In the genomic region with DNA sequence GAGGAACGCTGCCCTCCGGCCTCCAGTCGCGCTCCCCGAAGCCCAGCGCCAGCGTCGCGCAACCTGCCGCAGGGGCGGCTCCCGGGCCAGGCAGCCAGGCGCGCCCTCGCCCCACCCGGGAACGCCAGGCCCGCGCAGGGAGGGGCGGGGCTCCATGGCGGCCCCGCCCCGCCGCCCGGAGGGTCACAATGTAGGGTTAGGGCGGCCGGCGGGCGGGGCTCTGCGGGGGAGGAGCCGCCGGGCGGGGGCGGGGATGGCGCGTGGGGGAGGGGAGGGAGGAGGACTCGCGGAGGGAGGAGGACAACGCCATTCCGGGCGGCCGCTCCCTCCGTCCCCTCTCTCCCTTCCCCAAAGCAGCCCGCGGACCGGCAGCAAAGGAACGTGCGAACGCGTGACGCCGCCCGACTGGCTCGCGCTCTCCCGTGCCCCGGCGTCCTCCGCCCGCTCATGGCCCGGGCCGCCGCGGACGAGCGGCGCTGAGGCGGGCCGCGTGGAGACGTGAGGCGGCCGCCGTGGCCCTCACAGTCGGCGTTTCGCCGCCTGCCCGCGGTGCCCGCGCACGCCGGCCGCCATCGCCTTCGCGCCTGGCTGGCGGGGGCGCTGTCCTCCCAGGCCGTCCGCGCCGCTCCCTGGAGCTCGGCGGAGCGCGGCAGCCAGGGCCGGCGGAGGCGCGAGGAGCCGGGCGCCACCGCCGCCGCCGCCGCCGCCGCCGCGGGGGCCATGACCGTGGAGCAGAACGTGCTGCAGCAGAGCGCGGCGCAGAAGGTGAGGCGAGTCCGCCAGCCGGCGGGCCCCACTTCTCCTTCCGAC, we compare ENCODE assay signal across 8 cellular contexts. TPM values are rescaled to one million over a fixed set of nuclear protein-coding genes. Genes with fewer than 3 reads are reported as not detected.
DNase-seq lines count a peak whose midpoint lies in the region; ATAC-seq and TF ChIP-seq lines count a peak whose summit lies in the region.

A gene with protein sequence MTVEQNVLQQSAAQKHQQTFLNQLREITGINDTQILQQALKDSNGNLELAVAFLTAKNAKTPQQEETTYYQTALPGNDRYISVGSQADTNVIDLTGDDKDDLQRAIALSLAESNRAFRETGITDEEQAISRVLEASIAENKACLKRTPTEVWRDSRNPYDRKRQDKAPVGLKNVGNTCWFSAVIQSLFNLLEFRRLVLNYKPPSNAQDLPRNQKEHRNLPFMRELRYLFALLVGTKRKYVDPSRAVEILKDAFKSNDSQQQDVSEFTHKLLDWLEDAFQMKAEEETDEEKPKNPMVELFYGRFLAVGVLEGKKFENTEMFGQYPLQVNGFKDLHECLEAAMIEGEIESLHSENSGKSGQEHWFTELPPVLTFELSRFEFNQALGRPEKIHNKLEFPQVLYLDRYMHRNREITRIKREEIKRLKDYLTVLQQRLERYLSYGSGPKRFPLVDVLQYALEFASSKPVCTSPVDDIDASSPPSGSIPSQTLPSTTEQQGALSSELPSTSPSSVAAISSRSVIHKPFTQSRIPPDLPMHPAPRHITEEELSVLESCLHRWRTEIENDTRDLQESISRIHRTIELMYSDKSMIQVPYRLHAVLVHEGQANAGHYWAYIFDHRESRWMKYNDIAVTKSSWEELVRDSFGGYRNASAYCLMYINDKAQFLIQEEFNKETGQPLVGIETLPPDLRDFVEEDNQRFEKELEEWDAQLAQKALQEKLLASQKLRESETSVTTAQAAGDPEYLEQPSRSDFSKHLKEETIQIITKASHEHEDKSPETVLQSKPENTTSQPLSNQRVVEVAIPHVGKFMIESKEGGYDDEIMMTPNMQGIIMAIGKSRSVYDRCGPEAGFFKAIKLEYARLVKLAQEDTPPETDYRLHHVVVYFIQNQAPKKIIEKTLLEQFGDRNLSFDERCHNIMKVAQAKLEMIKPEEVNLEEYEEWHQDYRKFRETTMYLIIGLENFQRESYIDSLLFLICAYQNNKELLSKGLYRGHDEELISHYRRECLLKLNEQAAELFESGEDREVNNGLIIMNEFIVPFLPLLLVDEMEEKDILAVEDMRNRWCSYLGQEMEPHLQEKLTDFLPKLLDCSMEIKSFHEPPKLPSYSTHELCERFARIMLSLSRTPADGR (plus strand): TSS at position 309 of the 810 bp plus-strand sequence. CDS start 412 bp downstream, at position 721.

- no peaks in the 10 kb centered on the region for H3K36me3 Mint-ChIP-seq in mesothelial cell of epicardium

- peak; percentile 65 for ATAC-seq in GM19467 (IDR thresholded peaks at IDR 0.05; ENCODE audit: unreplicated experiment)

- no peaks in the 10 kb centered on the region for H3K9me3 Mint-ChIP-seq in mesothelial cell of epicardium

- peak within 1 kb of the TSS; percentile 95 for H3K27ac Mint-ChIP-seq in mesothelial cell of epicardium

- H3K4me1 Mint-ChIP-seq in mesothelial cell of epicardium, result peaks cover 26% of the 10 kb centered on the region

- in situ Hi-C loops in endometrial microvascular endothelial cells (cut with HindIII; ENCODE audit: inconsistent ontology term, low pct_unique_long_range_greater_than_20kb, low sequenced_read_pairs), result no loop called here

- H3K27me3 Mint-ChIP-seq in mesothelial cell of epicardium (ENCODE audit: low read depth), result no peaks in the 10 kb centered on the region

- H3K4me3 Mint-ChIP-seq in mesothelial cell of epicardium, result peak within 1 kb of the TSS; percentile 91

- no peak for TF ChIP-seq CTCF in mesothelial cell of epicardium (IDR thresholded peaks at IDR 0.05; ENCODE audit: unreplicated experiment)

- peak; percentile 95 for DNase-seq in COLO668 (lab: John Stamatoyannopoulos, UW; ENCODE audit: unreplicated experiment)
- DNase-seq in HPDE6-E6E7 (ENCODE audit: extremely low spot score), result peak; percentile 75
- DNase-seq in NOMO-1 treated with dmso at 0.1 percent for 144 hours (lab: John Stamatoyannopoulos, UW; ENCODE audit: unreplicated experiment), result peak; percentile 77
- peak; percentile 72 for DNase-seq in activated CD8-positive, alpha-beta memory T cell treated with anti-CD3 and anti-CD28 coated beads, Interleukin-2, amount 50 U/mL, for 1 hour (ENCODE audit: extremely low read depth)
- peak; percentile 54 to 71 for DNase-seq in mesothelial cell of epicardium (ENCODE audit: low spot score in 2 of 2, unreplicated experiment in 2 of 2)
- peak; percentile 78 for DNase-seq in stimulated activated CD8-positive, alpha-beta memory T cell treated with anti-CD3 and anti-CD28 coated beads, Interleukin-15, amount 100 ng/mL, for 48 hours (ENCODE audit: low read depth in 2 of 2)

RNA-seq across cellular contexts. Expression of the gene that starts here (rescaled TPM):
- total RNA-seq in endometrial microvascular endothelial cells (ENCODE audit: inconsistent ontology term), result 53.1 TPM
- total RNA-seq in mesothelial cell of epicardium, result 82.8 to 89.2 TPM (median 88.1 TPM) in 3 replicates

Comparison
In these comparisons a context has a peak if more than half of its experiments do, and no peak if none do; other contexts are left out.
1. Peak in every context shown above with its lines: DNase-seq and ATAC-seq.